ENCODE assay signal across 1 cellular context in genomic region chr3:151770941-151771340, GRCh38.
TF ChIP-seq lines count a peak whose summit lies in the region.

No MANE protein-coding gene starts in this region.

TF ChIP-seq in HepG2, 621 proteins besides CTCF, POLR2A, EP300 and RAD21 (continued from another document and continues in another):
- TF ChIP-seq PATZ1 (CRISPR knock-in tag; IDR thresholded peaks at IDR 0.05), result peak; percentile 71
- no peak for TF ChIP-seq PBX2 (CRISPR knock-in tag; IDR thresholded peaks at IDR 0.05)
- TF ChIP-seq IRF2 (CRISPR knock-in tag; IDR thresholded peaks at IDR 0.05), result peak; percentile 28; the same call in 1 of the 2 replicates
- no peak for TF ChIP-seq PHF21A (CRISPR knock-in tag; IDR thresholded peaks at IDR 0.05)
- TF ChIP-seq NR2F6 (IDR thresholded peaks at IDR 0.05), result peak; percentile 91
- peak; percentile 94 for TF ChIP-seq NR2F6 (CRISPR knock-in tag; IDR thresholded peaks at IDR 0.05)
- TF ChIP-seq ZNF281 (CRISPR knock-in tag; IDR thresholded peaks at IDR 0.05; ENCODE audit: borderline replicate concordance), result 0 out of 2 replicates have a peak, but pooled peaks have one; percentile 13
- peak; percentile 69 for TF ChIP-seq IKZF5 (CRISPR knock-in tag; IDR thresholded peaks at IDR 0.05)
- no peak for TF ChIP-seq ZNF766 (CRISPR knock-in tag; IDR thresholded peaks at IDR 0.05; ENCODE audit: borderline replicate concordance)
- TF ChIP-seq ELF3 (CRISPR knock-in tag; IDR thresholded peaks at IDR 0.05), result peak; percentile 52
- peak; percentile 20; the same call in 1 of the 2 replicates for TF ChIP-seq KMT2B (CRISPR knock-in tag; IDR thresholded peaks at IDR 0.05)
- peak; percentile 73 for TF ChIP-seq ZNF644 (CRISPR knock-in tag; IDR thresholded peaks at IDR 0.05; ENCODE audit: low read depth)
- TF ChIP-seq THRA (CRISPR knock-in tag; IDR thresholded peaks at IDR 0.05; ENCODE audit: borderline replicate concordance), result 0 out of 2 replicates have a peak, but pooled peaks have one; percentile 28
- 0 out of 2 replicates have a peak, but pooled peaks have one; percentile 11 for TF ChIP-seq REPIN1 (CRISPR knock-in tag; IDR thresholded peaks at IDR 0.05; ENCODE audit: borderline replicate concordance, low read depth)
- TF ChIP-seq RORA (CRISPR knock-in tag; IDR thresholded peaks at IDR 0.05), result no peak
- no peak for TF ChIP-seq NCOA1 (CRISPR knock-in tag; IDR thresholded peaks at IDR 0.05)
- peak; percentile 40 for TF ChIP-seq RBFOX2 (IDR thresholded peaks at IDR 0.05; ENCODE audit: low read depth, low read length)
- TF ChIP-seq RXRB (CRISPR knock-in tag; IDR thresholded peaks at IDR 0.05; ENCODE audit: borderline replicate concordance), result peak; percentile 91
- peak; percentile 83 for TF ChIP-seq BCL6 (CRISPR knock-in tag; IDR thresholded peaks at IDR 0.05)
- no peak for TF ChIP-seq ZSCAN31 (CRISPR knock-in tag; IDR thresholded peaks at IDR 0.05; ENCODE audit: low read depth)
- TF ChIP-seq ZNF724P (CRISPR knock-in tag; IDR thresholded peaks at IDR 0.05; ENCODE audit: borderline replicate concordance), result no peak
- peak; percentile 37; the same call in 1 of the 2 replicates for TF ChIP-seq CEBPG (CRISPR knock-in tag; IDR thresholded peaks at IDR 0.05)
- peak; percentile 82; the same call in 1 of the 2 replicates for TF ChIP-seq HMG20A (CRISPR knock-in tag; IDR thresholded peaks at IDR 0.05; ENCODE audit: borderline replicate concordance)
- TF ChIP-seq FOXA3 (CRISPR knock-in tag; IDR thresholded peaks at IDR 0.05), result peak; percentile 68
- TF ChIP-seq ETV5 (CRISPR knock-in tag; IDR thresholded peaks at IDR 0.05; ENCODE audit: borderline replicate concordance), result peak; percentile 30; the same call in 1 of the 2 replicates
- TF ChIP-seq ZBTB44 (CRISPR knock-in tag; IDR thresholded peaks at IDR 0.05), result no peak
- peak; percentile 53; the same call in 1 of the 2 replicates for TF ChIP-seq TARDBP (CRISPR knock-in tag; IDR thresholded peaks at IDR 0.05)
- no peak for TF ChIP-seq RBAK (CRISPR knock-in tag; IDR thresholded peaks at IDR 0.05)
- no peak for TF ChIP-seq SOX13 (IDR thresholded peaks at IDR 0.05)
- TF ChIP-seq SOX13 (CRISPR knock-in tag; conservative IDR thresholded peaks at IDR 0.05 in 1 of 2, IDR thresholded peaks at IDR 0.05 in 1 of 2), result peak in 1 of 2 experiments; percentile 88; a peak in 2 of 4 replicates
- TF ChIP-seq ISL2 (CRISPR knock-in tag; IDR thresholded peaks at IDR 0.05), result 0 out of 2 replicates have a peak, but pooled peaks have one; percentile 36
- peak; percentile 39; the same call in 1 of the 2 replicates for TF ChIP-seq SIX1 (CRISPR knock-in tag; IDR thresholded peaks at IDR 0.05; ENCODE audit: borderline replicate concordance)
- 0 out of 2 replicates have a peak, but pooled peaks have one; percentile 33 for TF ChIP-seq ZNF264 (CRISPR knock-in tag; IDR thresholded peaks at IDR 0.05)
- TF ChIP-seq AGO1 (IDR thresholded peaks at IDR 0.05; ENCODE audit: low read depth, low read length, poor library complexity, severe bottlenecking), result no peak
- TF ChIP-seq KDM4B (CRISPR knock-in tag; IDR thresholded peaks at IDR 0.05), result peak; percentile 60; the same call in 1 of the 2 replicates
- TF ChIP-seq ERF (CRISPR knock-in tag; IDR thresholded peaks at IDR 0.05), result peak; percentile 62; the same call in 1 of the 2 replicates
- TF ChIP-seq ISX (CRISPR knock-in tag; conservative IDR thresholded peaks at IDR 0.05), result no peak
- TF ChIP-seq ARID3A (IDR thresholded peaks at IDR 0.05; ENCODE audit: low read depth, low read length), result peak; percentile 64; the same call in 1 of the 2 replicates
- no peak for TF ChIP-seq CHD2 (IDR thresholded peaks at IDR 0.05; ENCODE audit: low read depth, low read length)
- 0 out of 2 replicates have a peak, but pooled peaks have one; percentile 47 for TF ChIP-seq CBX5 (CRISPR knock-in tag; IDR thresholded peaks at IDR 0.05; ENCODE audit: borderline replicate concordance)
- TF ChIP-seq SALL1 (CRISPR knock-in tag; IDR thresholded peaks at IDR 0.05), result peak; percentile 97
- no peak for TF ChIP-seq GABPA (IDR thresholded peaks at IDR 0.05; ENCODE audit: low read depth, low read length)
- no peak for TF ChIP-seq GABPA (CRISPR knock-in tag; IDR thresholded peaks at IDR 0.05; ENCODE audit: low read depth)
- TF ChIP-seq ATF7-NPFF (CRISPR knock-in tag; IDR thresholded peaks at IDR 0.05; ENCODE audit: low read depth), result no peak
- TF ChIP-seq ZNF367 (CRISPR knock-in tag; IDR thresholded peaks at IDR 0.05; ENCODE audit: borderline replicate concordance), result no peak
- peak; percentile 71 for TF ChIP-seq NCOA2 (CRISPR knock-in tag; IDR thresholded peaks at IDR 0.05)
- TF ChIP-seq ZFP37 (CRISPR knock-in tag; IDR thresholded peaks at IDR 0.05; ENCODE audit: borderline replicate concordance), result no peak
- TF ChIP-seq ZNF841 (CRISPR knock-in tag; IDR thresholded peaks at IDR 0.05; ENCODE audit: borderline replicate concordance), result no peak
- TF ChIP-seq HNF4A (CRISPR knock-in tag; IDR thresholded peaks at IDR 0.05), result peak; percentile 51
- 0 out of 4 replicates have a peak, but pooled peaks of 1 of the 2 experiments have one; percentile 26 for TF ChIP-seq KLF16 (CRISPR knock-in tag; IDR thresholded peaks at IDR 0.05)
- TF ChIP-seq ZNF530 (CRISPR knock-in tag; IDR thresholded peaks at IDR 0.05; ENCODE audit: low read depth), result no peak
- TF ChIP-seq FOXO1 (CRISPR knock-in tag; IDR thresholded peaks at IDR 0.05), result peak; percentile 43; the same call in 1 of the 2 replicates
- peak; percentile 73 for TF ChIP-seq NR2F2 (IDR thresholded peaks at IDR 0.05; ENCODE audit: borderline replicate concordance, low read depth)
- peak; percentile 29; the same call in 1 of the 2 replicates for TF ChIP-seq KDM2A (CRISPR knock-in tag; IDR thresholded peaks at IDR 0.05; ENCODE audit: borderline replicate concordance, low read depth)
- TF ChIP-seq TBL1XR1 (IDR thresholded peaks at IDR 0.05; ENCODE audit: borderline replicate concordance, low read length, partially characterized antibody), result peak; percentile 62
- peak; percentile 50; the same call in 1 of the 2 replicates for TF ChIP-seq ZNF670 (CRISPR knock-in tag; IDR thresholded peaks at IDR 0.05; ENCODE audit: borderline replicate concordance)
- TF ChIP-seq MAZ (IDR thresholded peaks at IDR 0.05; ENCODE audit: borderline replicate concordance, low read depth, low read length), result 0 out of 2 replicates have a peak, but pooled peaks have one; percentile 23
- no peak for TF ChIP-seq MAZ (CRISPR knock-in tag; IDR thresholded peaks at IDR 0.05; ENCODE audit: low read depth)
- TF ChIP-seq FOXP4 (CRISPR knock-in tag; IDR thresholded peaks at IDR 0.05), result peak; percentile 62; the same call in 1 of the 2 replicates
- no peak for TF ChIP-seq MTA1 (CRISPR knock-in tag; IDR thresholded peaks at IDR 0.05; ENCODE audit: borderline replicate concordance)
